ENCODE assay signal across 8 cellular contexts in the genomic region with DNA sequence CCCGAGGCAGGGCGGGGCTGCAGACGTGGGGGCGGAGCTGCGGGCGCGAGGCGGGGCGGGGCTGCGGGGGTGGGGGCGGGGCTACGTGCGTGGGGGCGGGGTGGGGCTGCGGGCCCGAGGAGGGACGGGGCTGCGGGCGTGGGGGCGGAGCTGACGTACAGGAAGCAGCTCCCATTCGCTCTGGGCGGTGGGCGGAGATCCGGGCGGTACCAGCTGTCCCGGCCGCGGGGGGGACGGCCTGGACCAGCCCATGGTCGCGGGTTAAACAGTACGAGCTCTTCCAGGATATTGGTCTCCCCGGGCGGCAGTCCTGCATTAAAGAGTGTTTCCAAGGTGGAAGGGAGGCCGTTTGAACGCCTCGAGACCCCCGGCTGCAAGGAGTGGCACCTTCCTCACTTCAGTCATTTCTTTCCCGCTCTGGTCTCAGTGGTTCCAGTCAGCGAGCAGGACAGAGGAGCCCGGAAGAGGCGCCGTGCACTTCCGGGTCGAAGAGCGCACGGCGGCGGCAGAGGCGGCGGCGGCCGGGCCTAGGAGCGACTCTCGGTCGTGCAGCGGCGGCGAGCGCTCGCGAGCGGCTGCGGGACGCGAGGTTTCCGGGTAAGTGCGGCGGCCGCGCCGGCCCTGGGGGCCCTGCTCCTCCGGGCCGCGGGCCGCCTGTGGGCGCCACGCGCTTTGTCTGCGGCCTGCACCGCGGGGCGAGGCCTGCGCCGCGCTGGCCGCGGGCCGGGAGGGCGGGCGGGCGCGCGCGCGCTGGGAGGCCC. TPM values are rescaled to one million over a fixed set of nuclear protein-coding genes. Genes with fewer than 3 reads are reported as not detected.
A peak's percentile ranks its signal among the peaks of the same experiment; 100 is the strongest.
DNase-seq lines count a peak whose midpoint lies in the region; ATAC-seq and TF ChIP-seq lines count a peak whose summit lies in the region.

A gene with protein sequence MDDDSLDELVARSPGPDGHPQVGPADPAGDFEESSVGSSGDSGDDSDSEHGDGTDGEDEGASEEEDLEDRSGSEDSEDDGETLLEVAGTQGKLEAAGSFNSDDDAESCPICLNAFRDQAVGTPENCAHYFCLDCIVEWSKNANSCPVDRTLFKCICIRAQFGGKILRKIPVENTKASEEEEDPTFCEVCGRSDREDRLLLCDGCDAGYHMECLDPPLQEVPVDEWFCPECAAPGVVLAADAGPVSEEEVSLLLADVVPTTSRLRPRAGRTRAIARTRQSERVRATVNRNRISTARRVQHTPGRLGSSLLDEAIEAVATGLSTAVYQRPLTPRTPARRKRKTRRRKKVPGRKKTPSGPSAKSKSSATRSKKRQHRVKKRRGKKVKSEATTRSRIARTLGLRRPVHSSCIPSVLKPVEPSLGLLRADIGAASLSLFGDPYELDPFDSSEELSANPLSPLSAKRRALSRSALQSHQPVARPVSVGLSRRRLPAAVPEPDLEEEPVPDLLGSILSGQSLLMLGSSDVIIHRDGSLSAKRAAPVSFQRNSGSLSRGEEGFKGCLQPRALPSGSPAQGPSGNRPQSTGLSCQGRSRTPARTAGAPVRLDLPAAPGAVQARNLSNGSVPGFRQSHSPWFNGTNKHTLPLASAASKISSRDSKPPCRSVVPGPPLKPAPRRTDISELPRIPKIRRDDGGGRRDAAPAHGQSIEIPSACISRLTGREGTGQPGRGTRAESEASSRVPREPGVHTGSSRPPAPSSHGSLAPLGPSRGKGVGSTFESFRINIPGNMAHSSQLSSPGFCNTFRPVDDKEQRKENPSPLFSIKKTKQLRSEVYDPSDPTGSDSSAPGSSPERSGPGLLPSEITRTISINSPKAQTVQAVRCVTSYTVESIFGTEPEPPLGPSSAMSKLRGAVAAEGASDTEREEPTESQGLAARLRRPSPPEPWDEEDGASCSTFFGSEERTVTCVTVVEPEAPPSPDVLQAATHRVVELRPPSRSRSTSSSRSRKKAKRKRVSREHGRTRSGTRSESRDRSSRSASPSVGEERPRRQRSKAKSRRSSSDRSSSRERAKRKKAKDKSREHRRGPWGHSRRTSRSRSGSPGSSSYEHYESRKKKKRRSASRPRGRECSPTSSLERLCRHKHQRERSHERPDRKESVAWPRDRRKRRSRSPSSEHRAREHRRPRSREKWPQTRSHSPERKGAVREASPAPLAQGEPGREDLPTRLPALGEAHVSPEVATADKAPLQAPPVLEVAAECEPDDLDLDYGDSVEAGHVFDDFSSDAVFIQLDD (N-terminal part only) (plus strand): TSS at position 475 of the 761 bp plus-strand sequence. CDS start 5,043 bp downstream, outside the sequence.

- H3K4me3 ChIP-seq in osteoblast (ENCODE audit: insufficient read depth, low read length) (peak within 1 kb of the TSS; percentile 98), testis (peak within 1 kb of the TSS; percentile 80 to 86)

- no peaks in the 10 kb centered on the region for H3K36me3 ChIP-seq in osteoblast (ENCODE audit: insufficient read depth, low read length)
- no peaks in the 10 kb centered on the region for H3K36me3 ChIP-seq in testis (ENCODE audit: low read depth, missing control alignments)

- peak within 1 kb of the TSS; percentile 93 for H3K4me2 ChIP-seq in osteoblast (ENCODE audit: insufficient read depth, low read length)

- no peaks in the 10 kb centered on the region for H3K9me3 Mint-ChIP-seq in activated naive CD4-positive, alpha-beta T cell treated with anti-CD3 and anti-CD28 coated beads, Interleukin-2, amount 50 U/mL, for 72 hours

- peak within 1 kb of the TSS; percentile 97 to 99 for H3K27ac Mint-ChIP-seq in activated naive CD4-positive, alpha-beta T cell treated with anti-CD3 and anti-CD28 coated beads, Interleukin-2, amount 50 U/mL, for 72 hours

- WGBS in testis, 2 donors = 0% methylated on average over 21 to 42 of the region's 97 CpGs

- H3K27ac ChIP-seq in osteoblast (ENCODE audit: low read depth, low read length) (peak within 1 kb of the TSS; percentile 97), testis (peak within 1 kb of the TSS; percentile 92 to 97)

- intact Hi-C loops in testis (cut with DNase I; ENCODE audit: low total_unique reads) = no loop called here

- peak within 1 kb of the TSS; percentile 99 for H2AFZ ChIP-seq in osteoblast (ENCODE audit: low read length)

- peaks cover 44% of the 10 kb centered on the region for H3K79me2 ChIP-seq in osteoblast (ENCODE audit: insufficient read depth, low read length)

- H3K27me3 ChIP-seq in osteoblast (ENCODE audit: insufficient read depth, low read length) = peaks cover 6% of the 10 kb centered on the region
- H3K27me3 ChIP-seq in testis = no peaks in the 10 kb centered on the region

- ATAC-seq in HG02623 (IDR thresholded peaks at IDR 0.05; ENCODE audit: unreplicated experiment) = peak; percentile 72
- ATAC-seq in activated naive CD4-positive, alpha-beta T cell treated with anti-CD3 and anti-CD28 coated beads, Interleukin-2, amount 50 U/mL, for 72 hours = peak; percentile 90 to 94

- H4K20me1 ChIP-seq in osteoblast (ENCODE audit: insufficient read depth, low read length) = peaks cover 41% of the 10 kb centered on the region

- H3K9me3 ChIP-seq in osteoblast (ENCODE audit: low read depth, low read length) (no peaks in the 10 kb centered on the region), testis (no peaks in the 10 kb centered on the region)

- TF ChIP-seq POLR2A in testis (IDR thresholded peaks at IDR 0.05) = no peak

- peaks cover 12% of the 10 kb centered on the region for H3K4me1 ChIP-seq in osteoblast (ENCODE audit: insufficient read depth, low read length)
- H3K4me1 ChIP-seq in testis = peaks cover 51% of the 10 kb centered on the region

- DNase-seq in GM10266 (ENCODE audit: extremely low spot score) (peak; percentile 100), NCI-H1105 (lab: John Stamatoyannopoulos, UW) (peak; percentile 91), SKM-1 (lab: John Stamatoyannopoulos, UW; ENCODE audit: unreplicated experiment) (peak; percentile 96), glomerular visceral epithelial cell (ENCODE audit: extremely low spot score) (peak; percentile 94), osteoblast (ENCODE audit: insufficient read length, low spot score, missing footprints) (peak; percentile 100), testis (peak; percentile 96)
- DNase-seq in activated naive CD4-positive, alpha-beta T cell treated with anti-CD3 and anti-CD28 coated beads, Interleukin-2, amount 50 U/mL, for 72 hours (ENCODE audit: low spot score in 2 of 2) = peak; percentile 95 to 97

- TF ChIP-seq CTCF in GM10266 (IDR thresholded peaks at IDR 0.05; ENCODE audit: control insufficient read depth, insufficient read depth, low read depth, missing control alignments) (no peak), osteoblast (IDR thresholded peaks at IDR 0.05; ENCODE audit: extremely low read depth, low read depth, low read length) (no peak), testis (IDR thresholded peaks at IDR 0.05) (peak in 1 of 3 experiments; percentile 11)

- peaks cover 8% of the 10 kb centered on the region in 2 donors for H3K36me3 Mint-ChIP-seq in activated naive CD4-positive, alpha-beta T cell treated with anti-CD3 and anti-CD28 coated beads, Interleukin-2, amount 50 U/mL, for 72 hours

RNA-seq across cellular contexts. Expression of the gene that starts here (rescaled TPM):
- total RNA-seq in activated naive CD4-positive, alpha-beta T cell treated with anti-CD3 and anti-CD28 coated beads, Interleukin-2, amount 50 U/mL, for 72 hours = 10 to 100 TPM; 37.3 to 47.1 TPM
- 23.9 and 27.5 TPM in 2 replicates for total RNA-seq in osteoblast
- 10 to 100 TPM; 62.9 to 74.4 TPM for total RNA-seq in testis
- polyA plus RNA-seq in testis (ENCODE audit: insufficient read depth, low read depth, low replicate concordance) = 30.2 TPM

Comparison
In these comparisons a context has a peak if more than half of its experiments do, and no peak if none do; other contexts are left out.
1. Peak in every context shown above with its lines: DNase-seq, ATAC-seq, H3K4me3 ChIP-seq and H3K27ac ChIP-seq.